Comparison of ENCODE assay signal across 8 cellular contexts in genomic region chr17:78359936-78360370, GRCh38. TPM values are rescaled to one million over a fixed set of nuclear protein-coding genes. Genes with fewer than 3 reads are reported as not detected.
DNase-seq lines count a peak whose midpoint lies in the region; ATAC-seq and TF ChIP-seq lines count a peak whose summit lies in the region.

TSS of gene SOCS3 (minus strand) at chr17:78360077. CDS start at chr17:78359095, 982 bp downstream.

- peak within 1 kb of the TSS; percentile 77 for H3K4ac ChIP-seq in trophoblast cell (ENCODE audit: low read depth, low read length)

- WGBS in trophoblast cell (ENCODE audit: extremely low coverage, insufficient coverage, insufficient read length) = no CpG with 5 or more reads among the region's 66 CpGs
- 0 to 1% methylated on average over 25 to 26 of the region's 66 CpGs for WGBS in thyroid gland, 2 donors

- no peaks in the 10 kb centered on the region for H3K9me2 ChIP-seq in HCT116 (ENCODE audit: insufficient read depth)

- H4K8ac ChIP-seq in trophoblast cell (ENCODE audit: low read depth, low read length) = peak within 1 kb of the TSS; percentile 86

- peaks cover 3% of the 10 kb centered on the region; the same call in 1 of the 2 replicates for H4K20me1 ChIP-seq in HCT116 (ENCODE audit: insufficient read depth)

- BruUV-seq in HCT116 (replicated peaks; lab: Mats Ljungman, UMichigan) = no TSS peak

- H3K9me3 ChIP-seq in HCT116 (ENCODE audit: control insufficient read depth in 1 of 2, insufficient read depth in 1 of 2, low read depth in 1 of 2, low read length in 2 of 2) = no peaks in the 10 kb centered on the region
- H3K9me3 ChIP-seq in adipocyte (ENCODE audit: control insufficient read depth, low read length) = no peaks in the 10 kb centered on the region
- no peaks in the 10 kb centered on the region for H3K9me3 ChIP-seq in cardiac muscle cell (ENCODE audit: low read depth)
- H3K9me3 ChIP-seq in trophoblast cell (ENCODE audit: insufficient read depth, low read depth, low read length) = no peaks in the 10 kb centered on the region
- H3K9me3 ChIP-seq in thyroid gland = no peaks in the 10 kb centered on the region

- POLR2A ChIA-PET in HCT116 (lab: Charles Lee) = interaction anchor here (0.6 to 3.4 kb wide), 8 partner anchors 13 to 170 kb away, joined by 3 to 21 read pairs (median 6); no protein-coding TSS in a partner anchor

- H2BK5ac ChIP-seq in trophoblast cell (ENCODE audit: low read depth, low read length, poor library complexity) = peak within 1 kb of the TSS; percentile 99

- TF ChIP-seq CTCF in HCT116 (IDR thresholded peaks at IDR 0.05 in 2 of 3, conservative IDR thresholded peaks at IDR 0.05 in 1 of 3; ENCODE audit: borderline replicate concordance in 1 of 3, insufficient read depth in 1 of 3, low read depth in 2 of 3, low read length in 2 of 3) (no peak), cardiac muscle cell (IDR thresholded peaks at IDR 0.05; ENCODE audit: low read depth, low read length) (no peak), thyroid gland (IDR thresholded peaks at IDR 0.05) (no peak)

- peak within 1 kb of the TSS; percentile 99 for H2BK120ac ChIP-seq in trophoblast cell (ENCODE audit: insufficient read depth, low read length, poor library complexity)

- H3K79me1 ChIP-seq in trophoblast cell (ENCODE audit: low read length) = peaks cover 55% of the 10 kb centered on the region

- intact Hi-C loops in HCT116 (cut with micrococcal nuclease) = loop anchor here (1.0 to 5.0 kb wide), 7 partner anchors 18 to 347 kb away; partner anchors contain the start of gene PGS1
- intact Hi-C loops in thyroid gland (cut with DNase I) = loop anchor here (2.0 kb wide), 1 partner anchor 63 kb away; no protein-coding TSS in a partner anchor

- CTCF ChIA-PET in HCT116 (lab: Charles Lee) = interaction anchor here (1.3 to 2.5 kb wide), 3 partner anchors 17 to 90 kb away, joined by 3 to 15 read pairs (median 13); no protein-coding TSS in a partner anchor

- TF ChIP-seq RAD21 in HCT116 (IDR thresholded peaks at IDR 0.05; ENCODE audit: low read depth) = peak; percentile 21; the same call in 1 of the 2 replicates

- H2AK5ac ChIP-seq in trophoblast cell (ENCODE audit: low read length) = peak within 1 kb of the TSS; percentile 87

- H4K12ac ChIP-seq in trophoblast cell (ENCODE audit: low read depth, low read length) = peak within 1 kb of the TSS; percentile 74

- peak within 1 kb of the TSS; percentile 96 for H3K18ac ChIP-seq in trophoblast cell (ENCODE audit: low read length)

- peak; percentile 93 for TF ChIP-seq POLR2A in HCT116 (IDR thresholded peaks at IDR 0.05; ENCODE audit: borderline replicate concordance, extremely low read depth, insufficient read depth, insufficient read length)
- peak; percentile 90 to 92 for TF ChIP-seq POLR2A in thyroid gland (IDR thresholded peaks at IDR 0.05)

- H3K14ac ChIP-seq in trophoblast cell (ENCODE audit: low read length) = peak within 1 kb of the TSS; percentile 96

- H3K27me3 ChIP-seq in HCT116 (ENCODE audit: insufficient read depth, low read length) (no peaks in the 10 kb centered on the region), adipocyte (replicated peaks; ENCODE audit: control insufficient read depth, insufficient read depth, low read length) (no peaks in the 10 kb centered on the region), cardiac muscle cell (no peaks in the 10 kb centered on the region), trophoblast cell (ENCODE audit: insufficient read depth, low read length) (peaks cover 1% of the 10 kb centered on the region), thyroid gland (no peaks in the 10 kb centered on the region)

- H3K27ac ChIP-seq in HCT116 (ENCODE audit: low read depth, low read length) (peak within 1 kb of the TSS; percentile 99), cardiac muscle cell (peak within 1 kb of the TSS; percentile 97), trophoblast cell (ENCODE audit: low read depth, low read length) (peak within 1 kb of the TSS; percentile 99), thyroid gland (peak within 1 kb of the TSS; percentile 82 to 96 (median 85))

- peak within 1 kb of the TSS; percentile 96 for H3K9ac ChIP-seq in HCT116 (ENCODE audit: low read length)
- H3K9ac ChIP-seq in adipocyte (ENCODE audit: low read length) = peak within 1 kb of the TSS; percentile 98
- H3K9ac ChIP-seq in trophoblast cell (ENCODE audit: low read length) = peak within 1 kb of the TSS; percentile 98

- no peak within 1 kb of the TSS for H3K23ac ChIP-seq in trophoblast cell (ENCODE audit: low read length)

- H3K79me2 ChIP-seq in HCT116 (ENCODE audit: insufficient read depth, low read length) (peaks cover 36% of the 10 kb centered on the region), trophoblast cell (ENCODE audit: control insufficient read depth, insufficient read depth, low read length, poor library complexity) (peaks cover 33% of the 10 kb centered on the region)

- peaks cover 9 to 57% of the 10 kb centered on the region in 2 experiments; a peak in 3 of 4 replicates for H3K4me1 ChIP-seq in HCT116 (ENCODE audit: control insufficient read depth in 1 of 2, insufficient read depth in 2 of 2, low read length in 2 of 2)
- peaks cover 29% of the 10 kb centered on the region for H3K4me1 ChIP-seq in adipocyte (ENCODE audit: control insufficient read depth, insufficient read depth, low read length)
- peaks cover 51% of the 10 kb centered on the region for H3K4me1 ChIP-seq in cardiac muscle cell (ENCODE audit: low read depth)
- peaks cover 38 to 46% of the 10 kb centered on the region in 2 experiments for H3K4me1 ChIP-seq in trophoblast cell (ENCODE audit: control insufficient read depth in 1 of 2, insufficient read depth in 2 of 2, low read length in 2 of 2)
- peaks cover 6 to 54% of the 10 kb centered on the region in 2 donors for H3K4me1 ChIP-seq in thyroid gland

- peak within 1 kb of the TSS; percentile 96 for H2BK12ac ChIP-seq in trophoblast cell (ENCODE audit: low read length)

- RAD21 ChIA-PET in HCT116 (lab: Charles Lee; ENCODE audit: low non-redundant PET in 1 of 2, low total read pairs in 2 of 2, uncharacterized antibody in 2 of 2, unreplicated experiment in 2 of 2) = interaction anchor here in 1 of 2 experiments (0.8 to 1.6 kb wide), 2 partner anchors 46 to 109 kb away, joined by 7 to 9 read pairs; no protein-coding TSS in a partner anchor

- H3K36me3 ChIP-seq in HCT116 (ENCODE audit: control insufficient read depth in 1 of 2, insufficient read depth in 2 of 2, low read length in 2 of 2) = peaks cover 15 to 22% of the 10 kb centered on the region in 2 experiments
- peaks cover 29% of the 10 kb centered on the region for H3K36me3 ChIP-seq in adipocyte (ENCODE audit: control insufficient read depth, insufficient read depth, low read length, severe bottlenecking)
- H3K36me3 ChIP-seq in cardiac muscle cell = no peaks in the 10 kb centered on the region
- peaks cover 20 to 24% of the 10 kb centered on the region in 2 experiments for H3K36me3 ChIP-seq in trophoblast cell (ENCODE audit: control insufficient read depth in 1 of 2, insufficient read depth in 2 of 2, low read length in 2 of 2)
- peaks cover 0 to 13% of the 10 kb centered on the region in 2 donors for H3K36me3 ChIP-seq in thyroid gland

- H3K4me3 ChIP-seq in HCT116 (replicated peaks in 1 of 2; ENCODE audit: low read depth in 1 of 2, low read length in 2 of 2) (peak within 1 kb of the TSS; percentile 86 to 96), adipocyte (ENCODE audit: low read length) (peak within 1 kb of the TSS; percentile 84), cardiac muscle cell (peak within 1 kb of the TSS; percentile 86), trophoblast cell (ENCODE audit: low read depth, low read length) (peak within 1 kb of the TSS; percentile 98), thyroid gland (replicated peaks in 1 of 3) (peak within 1 kb of the TSS; percentile 4 to 94 (median 60))

- DNase-seq in DMS53 (lab: John Stamatoyannopoulos, UW) (peak; percentile 98), HCT116 (ENCODE audit: low read depth, low spot score) (peak; percentile 93), NCI-H1436 (lab: John Stamatoyannopoulos, UW) (peak; percentile 96), T-helper 1 cell (peak; percentile 91 to 99 (median 93)), adipocyte (ENCODE audit: low read depth) (peak; percentile 99), cardiac muscle cell (ENCODE audit: low read depth in 1 of 2, low spot score in 1 of 2) (peak; percentile 98 to 99), trophoblast cell (peak; percentile 97 to 98), thyroid gland (peak; percentile 91 to 94)

- H3K4me2 ChIP-seq in HCT116 (ENCODE audit: low read length) = peak within 1 kb of the TSS; percentile 98
- peak within 1 kb of the TSS; percentile 71 for H3K4me2 ChIP-seq in trophoblast cell (ENCODE audit: low read length)

- peak within 1 kb of the TSS; percentile 64 for H2AFZ ChIP-seq in HCT116 (ENCODE audit: low read depth, low read length, poor library complexity, severe bottlenecking)
- H2AFZ ChIP-seq in trophoblast cell (ENCODE audit: insufficient read depth, low read length, poor library complexity) = peak within 1 kb of the TSS; percentile 82

- peak within 1 kb of the TSS; percentile 98 for H4K91ac ChIP-seq in trophoblast cell (ENCODE audit: low read depth, low read length)

- ATAC-seq in HCT116 = peak; percentile 85

TF ChIP-seq in HCT116, 20 proteins besides CTCF, POLR2A, EP300 and RAD21 (continues in another document):
- TF ChIP-seq CBX3 (IDR thresholded peaks at IDR 0.05; ENCODE audit: low read depth) (peak; percentile 68; the same call in 1 of the 2 replicates), SRF (IDR thresholded peaks at IDR 0.05; ENCODE audit: low read depth) (no peak), TCF7L2 (IDR thresholded peaks at IDR 0.05; ENCODE audit: borderline replicate concordance, extremely low read depth, insufficient read depth, insufficient read length) (peak; percentile 79), ZFX (IDR thresholded peaks at IDR 0.05) (peak; percentile 81; the same call in 1 of the 2 replicates), YY1 (IDR thresholded peaks at IDR 0.05; ENCODE audit: extremely low read depth, insufficient replicate concordance, low read depth, low read length) (peak; percentile 59), EZH2 (IDR thresholded peaks at IDR 0.05) (no peak), CEBPB (IDR thresholded peaks at IDR 0.05; ENCODE audit: low read depth) (no peak), SIN3A (IDR thresholded peaks at IDR 0.05; ENCODE audit: low read depth) (no peak; the same call in 1 of the 2 replicates)

RNA-seq across cellular contexts. Expression of gene SOCS3, which starts in this region (rescaled TPM):
- total RNA-seq in HCT116 (2021; ENCODE audit: unreplicated experiment) (26.7 TPM), cardiac muscle cell (51.7 and 59.0 TPM in 2 replicates), thyroid gland (100 to 1,000 TPM in 1 of 4 donors, 10 to 100 TPM in 2, 1 to 10 TPM in 1; 9.2 to 110 (median 33.3) TPM)
- polyA plus RNA-seq in HCT116 (2012) = 23.7 and 28.3 TPM in 2 replicates
- 33.3 and 45.5 TPM in 2 replicates for polyA plus RNA-seq in cardiac muscle cell
- polyA plus RNA-seq in trophoblast cell (2013) = 33.2 and 33.8 TPM in 2 replicates

Comparison
In these comparisons a context has a peak if more than half of its experiments do, and no peak if none do; other contexts are left out.
1. Peak in every context shown above with its lines: DNase-seq, ATAC-seq, H3K4me3 ChIP-seq and H3K27ac ChIP-seq.